In genomic region chr5:135545115-135545514, GRCh38 we compare ENCODE assay signal across 18 cellular contexts. TPM values are rescaled to one million over a fixed set of nuclear protein-coding genes. Genes with fewer than 3 reads are reported as not detected.
DNase-seq lines count a peak whose midpoint lies in the region; ATAC-seq lines count a peak whose summit lies in the region.
"Had no signal": no experiment of that assay in that cellular context is flagged by ENCODE, and none has a peak within 500 bp of the region (broad histone marks: within the 10 kb centered on the region; RNA-seq: fewer than 3 reads in every experiment).

No MANE protein-coding gene starts in this region.

- H3K27ac Mint-ChIP-seq in activated T-cell treated with anti-CD3 and anti-CD28 coated beads, Interleukin-2, amount 50 U/mL, for 24 hours, result no peak overlapping the region
- H3K27ac Mint-ChIP-seq in T-cell, result no peak overlapping the region
- no peak overlapping the region for H3K27ac Mint-ChIP-seq in activated T-helper 17 cell treated with anti-CD3 and anti-CD28 coated beads, Interleukin-2, amount 50 U/mL, for 72 hours
- H3K27ac Mint-ChIP-seq: activated naive CD8-positive, alpha-beta T cell treated with anti-CD3 and anti-CD28 coated beads, Interleukin-2, amount 10 ng/mL, durations not matched to agents 7 days and 5 days had no signal

- H3K36me3 ChIP-seq in iPS-20b (ENCODE audit: insufficient read depth, low read depth, low read length), result no peaks in the 10 kb centered on the region

- ATAC-seq in T-cell (replicated peaks in 1 of 4) (no peak), GM21825 (IDR thresholded peaks at IDR 0.05; ENCODE audit: unreplicated experiment) (no peak)
- no peak for ATAC-seq in activated T-helper 17 cell treated with anti-CD3 and anti-CD28 coated beads, Interleukin-2, amount 50 U/mL, for 72 hours (replicated peaks)
- ATAC-seq: left colon had no signal

- peak overlapping the region; percentile 8; the same call in 1 of the 2 replicates for H3K4me3 ChIP-seq in iPS-20b (ENCODE audit: low read length)

- POLR2A ChIA-PET in T-cell (lab: Charles Lee), result no interaction called here

- H3K4me1 Mint-ChIP-seq in activated T-cell treated with anti-CD3 and anti-CD28 coated beads, Interleukin-2, amount 50 U/mL, for 24 hours (ENCODE audit: low read depth), result peaks cover 12% of the 10 kb centered on the region
- H3K4me1 Mint-ChIP-seq in T-cell, result peaks cover 12 to 22% (median 17%) of the 10 kb centered on the region in 3 donors
- peaks cover 6% of the 10 kb centered on the region for H3K4me1 Mint-ChIP-seq in activated T-helper 17 cell treated with anti-CD3 and anti-CD28 coated beads, Interleukin-2, amount 50 U/mL, for 72 hours

- H3K27me3 Mint-ChIP-seq in activated T-cell treated with anti-CD3 and anti-CD28 coated beads, Interleukin-2, amount 50 U/mL, for 24 hours, result peaks cover 94% of the 10 kb centered on the region
- peaks cover 67 to 84% of the 10 kb centered on the region in 2 donors for H3K27me3 Mint-ChIP-seq in T-cell
- H3K27me3 Mint-ChIP-seq in activated T-helper 17 cell treated with anti-CD3 and anti-CD28 coated beads, Interleukin-2, amount 50 U/mL, for 72 hours, result peaks cover 63% of the 10 kb centered on the region

- H3K9ac ChIP-seq in iPS-20b (ENCODE audit: low read depth, low read length), result no peak overlapping the region

- no peaks in the 10 kb centered on the region for H3K9me3 Mint-ChIP-seq in activated T-cell treated with anti-CD3 and anti-CD28 coated beads, Interleukin-2, amount 50 U/mL, for 24 hours
- no peaks in the 10 kb centered on the region for H3K9me3 Mint-ChIP-seq in T-cell
- H3K9me3 Mint-ChIP-seq in activated T-helper 17 cell treated with anti-CD3 and anti-CD28 coated beads, Interleukin-2, amount 50 U/mL, for 72 hours, result no peaks in the 10 kb centered on the region
- H3K9me3 Mint-ChIP-seq: activated naive CD8-positive, alpha-beta T cell treated with anti-CD3 and anti-CD28 coated beads, Interleukin-2, amount 10 ng/mL, durations not matched to agents 7 days and 5 days had no signal

- in situ Hi-C loops in ACHN (cut with HindIII; ENCODE audit: low pct_ligation_motif_present, low pct_unique_long_range_greater_than_20kb, low sequenced_read_pairs), result no loop called here

- peaks cover 2% of the 10 kb centered on the region; the same call in 1 of the 2 replicates for H3K4me1 ChIP-seq in iPS-20b (ENCODE audit: insufficient read depth, low read length)

- no peak overlapping the region for H3K27ac ChIP-seq in iPS-20b (ENCODE audit: low read length)

- DNase-seq in activated T-cell treated with anti-CD3 and anti-CD28 coated beads, Interleukin-2, amount 50 U/mL, for 24 hours, result no peak
- no peak for DNase-seq in activated T-cell treated with anti-CD3 and anti-CD28 coated beads, Interleukin-2, amount 50 U/mL, for 1 hour
- DNase-seq in T-cell, result no peak
- peak; percentile 52 for DNase-seq in retina
- no peak for DNase-seq in ACHN
- DNase-seq: activated naive CD8-positive, alpha-beta T cell treated with anti-CD3 and anti-CD28 coated beads, Interleukin-2, amount 10 ng/mL, durations not matched to agents 7 days and 5 days; COR-L47; effector CD4-positive, alpha-beta T cell; left colon; NCI-H146; NCI-H446; SHP77; T-helper 2 cell had no signal

- CTCF ChIA-PET in T-cell (lab: Charles Lee), result no interaction called here

- peaks cover 100% of the 10 kb centered on the region for H3K27me3 ChIP-seq in iPS-20b (ENCODE audit: insufficient read depth, low read length)

- H3K4me3 Mint-ChIP-seq in activated T-cell treated with anti-CD3 and anti-CD28 coated beads, Interleukin-2, amount 50 U/mL, for 24 hours, result peak overlapping the region; percentile 78
- peak overlapping the region; percentile 79 to 87 (median 84) for H3K4me3 Mint-ChIP-seq in T-cell
- no peak overlapping the region for H3K4me3 Mint-ChIP-seq in activated T-helper 17 cell treated with anti-CD3 and anti-CD28 coated beads, Interleukin-2, amount 50 U/mL, for 72 hours

- H3K9me3 ChIP-seq in iPS-20b (ENCODE audit: insufficient read depth, low read depth, low read length), result peaks cover 6% of the 10 kb centered on the region; the same call in 1 of the 2 replicates

- H3K36me3 Mint-ChIP-seq in activated T-cell treated with anti-CD3 and anti-CD28 coated beads, Interleukin-2, amount 50 U/mL, for 24 hours (ENCODE audit: low read depth), result no peaks in the 10 kb centered on the region
- no peaks in the 10 kb centered on the region for H3K36me3 Mint-ChIP-seq in T-cell
- H3K36me3 Mint-ChIP-seq in activated T-helper 17 cell treated with anti-CD3 and anti-CD28 coated beads, Interleukin-2, amount 50 U/mL, for 72 hours (ENCODE audit: low read depth), result no peaks in the 10 kb centered on the region
- H3K36me3 Mint-ChIP-seq: activated naive CD8-positive, alpha-beta T cell treated with anti-CD3 and anti-CD28 coated beads, Interleukin-2, amount 10 ng/mL, durations not matched to agents 7 days and 5 days had no signal

RNA-seq across cellular contexts. Expression of gene NEUROG1, which starts 9.4 kb away (rescaled TPM):
- total RNA-seq in T-cell, result not detected
- total RNA-seq in activated T-helper 17 cell treated with anti-CD3 and anti-CD28 coated beads, Interleukin-2, amount 50 U/mL, for 72 hours, result not detected
- total RNA-seq: activated naive CD8-positive, alpha-beta T cell treated with anti-CD3 and anti-CD28 coated beads, Interleukin-2, amount 10 ng/mL, durations not matched to agents 7 days and 5 days; bronchial epithelial cell; left colon; subcutaneous adipose tissue had no signal

RNA-seq across cellular contexts. Expression of gene CXCL14, which starts 33.7 kb away (rescaled TPM):
- not detected for total RNA-seq in T-cell
- not detected for total RNA-seq in activated T-helper 17 cell treated with anti-CD3 and anti-CD28 coated beads, Interleukin-2, amount 50 U/mL, for 72 hours
- total RNA-seq: activated naive CD8-positive, alpha-beta T cell treated with anti-CD3 and anti-CD28 coated beads, Interleukin-2, amount 10 ng/mL, durations not matched to agents 7 days and 5 days had no signal
